22 cellular contexts compared by ENCODE assay signal in the genomic region with DNA sequence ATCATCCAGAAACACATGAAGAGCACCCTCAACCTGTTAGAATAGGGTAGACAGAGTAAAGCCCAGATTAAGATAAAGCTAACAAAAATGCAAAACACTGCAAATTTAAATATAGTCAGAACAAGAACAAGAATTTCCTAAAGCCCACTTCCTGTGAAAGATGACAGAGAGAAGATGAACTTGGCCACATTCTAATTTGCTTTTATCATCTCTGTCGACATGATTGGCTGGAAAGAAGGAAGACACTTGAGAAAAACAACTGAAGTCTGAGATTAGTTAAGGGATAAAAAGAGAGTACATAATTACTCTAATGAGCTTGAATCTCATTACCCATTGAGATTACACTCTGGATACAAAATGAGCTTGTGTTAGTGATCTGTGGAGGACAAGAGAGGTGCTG.
DNase-seq lines count a peak whose midpoint lies in the region; ATAC-seq and TF ChIP-seq lines count a peak whose summit lies in the region.
"Had no signal": no experiment of that assay in that cellular context is flagged by ENCODE, and none has a peak within 500 bp of the region (broad histone marks: within the 10 kb centered on the region; RNA-seq: fewer than 3 reads in every experiment).

No MANE protein-coding gene starts in this region.

- no peaks in the 10 kb centered on the region for H3K36me3 ChIP-seq in naive thymus-derived CD4-positive, alpha-beta T cell (ENCODE audit: control insufficient read depth in 2 of 3, insufficient read depth in 3 of 3, low read length in 3 of 3)

- H2BK15ac ChIP-seq in H9 (ENCODE audit: low read depth, low read length): no peak overlapping the region

- no peak overlapping the region for H2AFZ ChIP-seq in H9 (ENCODE audit: low read length)

- no peak overlapping the region for H4K5ac ChIP-seq in H9 (ENCODE audit: insufficient read length, low read depth, low read length)

- peaks cover 7% of the 10 kb centered on the region for H3K4me1 Mint-ChIP-seq in activated CD4-positive, alpha-beta T cell treated with anti-CD3 and anti-CD28 coated beads, Interleukin-2, amount 10 ng/mL, durations not matched to agents 7 days and 5 days
- H3K4me1 Mint-ChIP-seq in T-helper 1 cell treated with Interleukin-12 subunit alpha and Interleukin-12 subunit beta and Interleukin-4 antibody, amounts not matched to agents 30 μg/mL and 1 μg/mL, for 36 hours (ENCODE audit: low read depth): peaks cover 9% of the 10 kb centered on the region
- H3K4me1 Mint-ChIP-seq in naive thymus-derived CD4-positive, alpha-beta T cell: peaks cover 6 to 22% (median 17%) of the 10 kb centered on the region in 7 donors
- no peaks in the 10 kb centered on the region for H3K4me1 Mint-ChIP-seq in H9
- H3K4me1 Mint-ChIP-seq: B cell had no signal

- H3K9me3 Mint-ChIP-seq in activated CD4-positive, alpha-beta T cell treated with anti-CD3 and anti-CD28 coated beads, Interleukin-2, amount 10 ng/mL, durations not matched to agents 7 days and 5 days: peaks cover 4% of the 10 kb centered on the region
- peaks cover 3% of the 10 kb centered on the region for H3K9me3 Mint-ChIP-seq in T-helper 1 cell treated with Interleukin-12 subunit alpha and Interleukin-12 subunit beta and Interleukin-4 antibody, amounts not matched to agents 30 μg/mL and 1 μg/mL, for 36 hours
- peaks cover 0 to 8% (median 0%) of the 10 kb centered on the region in 11 donors for H3K9me3 Mint-ChIP-seq in naive thymus-derived CD4-positive, alpha-beta T cell
- H3K9me3 Mint-ChIP-seq in H9: no peaks in the 10 kb centered on the region
- H3K9me3 Mint-ChIP-seq: HFFc6 had no signal

- no peak for DNase-seq in activated CD4-positive, alpha-beta T cell treated with anti-CD3 and anti-CD28 coated beads, Interleukin-2, amount 10 ng/mL, durations not matched to agents 7 days and 5 days
- DNase-seq in activated CD4-positive, alpha-beta T cell treated with anti-CD3 and anti-CD28 coated beads for 48 hours: no peak
- DNase-seq in D341Med (ENCODE audit: low spot score): peak; percentile 19
- peak in 6 of 9 donors; percentile 8 to 48 (median 36) for DNase-seq in naive thymus-derived CD4-positive, alpha-beta T cell
- DNase-seq in HUDEP-2 (lab: John Stamatoyannopoulos, UW; ENCODE audit: unreplicated experiment in 76 of 76): no peak
- DNase-seq in H9: no peak
- DNase-seq: 8988T, DMS53, HFFc6, IMR-90, Karpas-422, NCI-H1092, NCI-H1436 treated with DMSO at 0.1 percent for 48 hours, NCI-H2029, NCI-H2171 treated with DMSO at 0.1 percent for 48 hours, NCI-H446, NCI-H526 treated with DMSO at 0.1 percent for 48 hours, Right ventricle myocardium superior had no signal

- WGBS in H9 (ENCODE audit: extremely low coverage, insufficient read length, low lambda C conversion rate): no CpG with 5 or more reads among the region's 1 CpG

- H3K4me3 ChIP-seq in naive thymus-derived CD4-positive, alpha-beta T cell (ENCODE audit: low read length): no peak overlapping the region

- no peak for TF ChIP-seq CTCF in H9 (conservative IDR thresholded peaks at IDR 0.05)

- H3K27ac Mint-ChIP-seq in activated CD4-positive, alpha-beta T cell treated with anti-CD3 and anti-CD28 coated beads, Interleukin-2, amount 10 ng/mL, durations not matched to agents 7 days and 5 days: peak overlapping the region; percentile 38
- peak overlapping the region; percentile 7 for H3K27ac Mint-ChIP-seq in T-helper 1 cell treated with Interleukin-12 subunit alpha and Interleukin-12 subunit beta and Interleukin-4 antibody, amounts not matched to agents 30 μg/mL and 1 μg/mL, for 36 hours
- peak overlapping the region; percentile 0 to 62 (median 8) for H3K27ac Mint-ChIP-seq in naive thymus-derived CD4-positive, alpha-beta T cell
- H3K27ac Mint-ChIP-seq in H9: no peak overlapping the region
- H3K27ac Mint-ChIP-seq: B cell, HFFc6 had no signal

- no peak overlapping the region for H2BK20ac ChIP-seq in H9 (ENCODE audit: low read depth, low read length, poor library complexity, severe bottlenecking)

- no peak overlapping the region for H4K91ac ChIP-seq in H9 (ENCODE audit: insufficient read length, low read depth, low read length)

- no peaks in the 10 kb centered on the region for H4K20me1 ChIP-seq in H9 (ENCODE audit: control insufficient read depth, insufficient read depth, insufficient read length)

- intact Hi-C loops in naive thymus-derived CD4-positive, alpha-beta T cell (cut with micrococcal nuclease): loop anchor here in 1 of 2 donors (10.0 kb wide), 1 partner anchor 108 kb away; no protein-coding TSS in a partner anchor

- H3K27me3 Mint-ChIP-seq in activated CD4-positive, alpha-beta T cell treated with anti-CD3 and anti-CD28 coated beads, Interleukin-2, amount 10 ng/mL, durations not matched to agents 7 days and 5 days: no peaks in the 10 kb centered on the region
- no peaks in the 10 kb centered on the region for H3K27me3 Mint-ChIP-seq in T-helper 1 cell treated with Interleukin-12 subunit alpha and Interleukin-12 subunit beta and Interleukin-4 antibody, amounts not matched to agents 30 μg/mL and 1 μg/mL, for 36 hours (ENCODE audit: low read depth)
- peaks cover 0 to 4% (median 0%) of the 10 kb centered on the region in 5 donors for H3K27me3 Mint-ChIP-seq in naive thymus-derived CD4-positive, alpha-beta T cell
- H3K27me3 Mint-ChIP-seq in H9 (ENCODE audit: low read depth): no peaks in the 10 kb centered on the region
- H3K27me3 Mint-ChIP-seq: B cell had no signal

- POLR2A ChIA-PET in activated CD4-positive, alpha-beta T cell treated with anti-CD3 and anti-CD28 coated beads, Interleukin-2, amount 10 ng/mL, durations not matched to agents 7 days and 5 days (lab: Charles Lee): no interaction called here
- POLR2A ChIA-PET in naive thymus-derived CD4-positive, alpha-beta T cell (lab: Charles Lee): no interaction called here

- no peak overlapping the region for H3K27ac ChIP-seq in naive thymus-derived CD4-positive, alpha-beta T cell (ENCODE audit: low read depth, low read length)
- H3K27ac ChIP-seq in H9 (ENCODE audit: insufficient read length, low read depth, low read length): no peak overlapping the region
- H3K27ac ChIP-seq: HL-60 had no signal

- peaks cover 0 to 12% of the 10 kb centered on the region in 2 donors for H3K4me1 ChIP-seq in naive thymus-derived CD4-positive, alpha-beta T cell (ENCODE audit: control insufficient read depth in 2 of 2, insufficient read depth in 2 of 2, low read length in 2 of 2)
- H3K4me1 ChIP-seq in H9 (ENCODE audit: insufficient read depth, low read length): no peaks in the 10 kb centered on the region

- no peaks in the 10 kb centered on the region for H3K79me2 ChIP-seq in H9 (ENCODE audit: insufficient read depth, low read length)

- no peak overlapping the region for H3K9ac ChIP-seq in H9 (ENCODE audit: extremely low read depth, insufficient read length, low read length)

- no peak overlapping the region for H3K23ac ChIP-seq in H9 (ENCODE audit: insufficient read length, low read depth, low read length)

- H3K36me3 Mint-ChIP-seq in activated CD4-positive, alpha-beta T cell treated with anti-CD3 and anti-CD28 coated beads, Interleukin-2, amount 10 ng/mL, durations not matched to agents 7 days and 5 days (ENCODE audit: low read depth): no peaks in the 10 kb centered on the region
- peaks cover 2% of the 10 kb centered on the region for H3K36me3 Mint-ChIP-seq in T-helper 1 cell treated with Interleukin-12 subunit alpha and Interleukin-12 subunit beta and Interleukin-4 antibody, amounts not matched to agents 30 μg/mL and 1 μg/mL, for 36 hours (ENCODE audit: low read depth)
- peaks cover 0 to 4% (median 0%) of the 10 kb centered on the region in 5 donors for H3K36me3 Mint-ChIP-seq in naive thymus-derived CD4-positive, alpha-beta T cell
- no peaks in the 10 kb centered on the region for H3K36me3 Mint-ChIP-seq in H9 (ENCODE audit: insufficient read depth in 1 of 3, low read depth in 3 of 3)

- H3K4me2 ChIP-seq in H9 (ENCODE audit: insufficient read depth, insufficient read length, low read length): no peak overlapping the region

- H3T11ph ChIP-seq in H9 (ENCODE audit: low read length): no peak overlapping the region

- no peak overlapping the region for H2BK120ac ChIP-seq in H9 (ENCODE audit: low read depth, low read length, poor library complexity, severe bottlenecking)

- no peaks in the 10 kb centered on the region for H3K27me3 ChIP-seq in naive thymus-derived CD4-positive, alpha-beta T cell (ENCODE audit: control insufficient read depth in 2 of 2, insufficient read depth in 2 of 2, low read length in 2 of 2)
- H3K27me3 ChIP-seq in H9 (ENCODE audit: insufficient read depth, low read length): no peaks in the 10 kb centered on the region

- H2BK12ac ChIP-seq in H9 (ENCODE audit: insufficient read length, low read depth, low read length): no peak overlapping the region

- no peak overlapping the region for H2AK5ac ChIP-seq in H9 (ENCODE audit: insufficient read length, low read length)

- H3K4ac ChIP-seq in H9 (ENCODE audit: low read depth, low read length): no peak overlapping the region

- H3K18ac ChIP-seq in H9 (ENCODE audit: insufficient read length, low read depth, low read length): no peak overlapping the region

- H3K56ac ChIP-seq in H9 (ENCODE audit: insufficient read length, low read depth, low read length): no peak overlapping the region

- CTCF ChIA-PET in activated CD4-positive, alpha-beta T cell treated with anti-CD3 and anti-CD28 coated beads, Interleukin-2, amount 10 ng/mL, durations not matched to agents 7 days and 5 days (lab: Charles Lee): no interaction called here
- CTCF ChIA-PET in naive thymus-derived CD4-positive, alpha-beta T cell (lab: Charles Lee): no interaction called here

- no peaks in the 10 kb centered on the region for H3K23me2 ChIP-seq in H9 (ENCODE audit: insufficient read length, low read depth, low read length, poor library complexity, severe bottlenecking)

- no peaks in the 10 kb centered on the region for H3K79me1 ChIP-seq in H9 (ENCODE audit: insufficient read depth, low read depth, low read length, poor library complexity, severe bottlenecking)

- peak; percentile 35 for ATAC-seq in naive thymus-derived CD4-positive, alpha-beta T cell
- ATAC-seq in HG03460 (IDR thresholded peaks at IDR 0.05; ENCODE audit: unreplicated experiment): no peak

- no peak overlapping the region for H3K4me3 Mint-ChIP-seq in activated CD4-positive, alpha-beta T cell treated with anti-CD3 and anti-CD28 coated beads, Interleukin-2, amount 10 ng/mL, durations not matched to agents 7 days and 5 days
- no peak overlapping the region for H3K4me3 Mint-ChIP-seq in T-helper 1 cell treated with Interleukin-12 subunit alpha and Interleukin-12 subunit beta and Interleukin-4 antibody, amounts not matched to agents 30 μg/mL and 1 μg/mL, for 36 hours
- peak overlapping the region in 3 of 10 donors; percentile 1 to 22 (median 5) for H3K4me3 Mint-ChIP-seq in naive thymus-derived CD4-positive, alpha-beta T cell
- H3K4me3 Mint-ChIP-seq in H9: no peak overlapping the region
- H3K4me3 Mint-ChIP-seq: B cell, HFFc6 had no signal

- H3K9me3 ChIP-seq in naive thymus-derived CD4-positive, alpha-beta T cell (ENCODE audit: control insufficient read depth in 2 of 3, low read length in 3 of 3): no peaks in the 10 kb centered on the region
- H3K9me3 ChIP-seq in H9 (ENCODE audit: control insufficient read depth, low read depth, low read length): no peaks in the 10 kb centered on the region

- no peak overlapping the region for H4K8ac ChIP-seq in H9 (replicated peaks; ENCODE audit: insufficient read length, low read depth, low read length)

- no peak overlapping the region for H3K14ac ChIP-seq in H9 (ENCODE audit: insufficient read depth, low read length)

- no peak overlapping the region for H2BK5ac ChIP-seq in H9 (ENCODE audit: insufficient read length, low read length)

Comparison
In these comparisons a context has a peak if more than half of its experiments do, and no peak if none do; other contexts are left out.
1. DNase-seq: peak in D341Med (single experiment) and naive thymus-derived CD4-positive, alpha-beta T cell (6 of 9); none in activated CD4-positive, alpha-beta T cell treated with anti-CD3 and anti-CD28 coated beads, Interleukin-2, amount 10 ng/mL, durations not matched to agents 7 days and 5 days (single experiment), activated CD4-positive, alpha-beta T cell treated with anti-CD3 and anti-CD28 coated beads for 48 hours (single experiment), HUDEP-2 (0 of 76) and H9 (single experiment).
2. H3K27ac Mint-ChIP-seq: peak in activated CD4-positive, alpha-beta T cell treated with anti-CD3 and anti-CD28 coated beads, Interleukin-2, amount 10 ng/mL, durations not matched to agents 7 days and 5 days (single experiment), T-helper 1 cell treated with Interleukin-12 subunit alpha and Interleukin-12 subunit beta and Interleukin-4 antibody, amounts not matched to agents 30 μg/mL and 1 μg/mL, for 36 hours (single experiment) and naive thymus-derived CD4-positive, alpha-beta T cell (9 of 9); none in H9 (0 of 3).